Comparison of ENCODE assay signal across 8 cellular contexts in genomic region chr7:7640221-7641128, GRCh38. TPM values are rescaled to one million over a fixed set of nuclear protein-coding genes. Genes with fewer than 3 reads are reported as not detected.
DNase-seq lines count a peak whose midpoint lies in the region; ATAC-seq, FAIRE-seq and TF ChIP-seq lines count a peak whose summit lies in the region.

UMAD1 (plus strand) TSS chr7:7640752; CDS start chr7:7673372, 32,620 bp downstream.

- H3K9me3 Mint-ChIP-seq in type B pancreatic cell: no peaks in the 10 kb centered on the region

- 0% methylated on average over 29 to 68 of the region's 68 CpGs for WGBS in adrenal gland, 4 donors
- WGBS in heart left ventricle, 4 donors: 0% methylated on average over 46 to 68 of the region's 68 CpGs

- H3K27me3 Mint-ChIP-seq in type B pancreatic cell: no peaks in the 10 kb centered on the region

- intact Hi-C loops in adrenal gland (cut with DNase I) (no loop called here), heart left ventricle (cut with DNase I) (loop anchor here in 4 of 10 donors (2.0 to 10.0 kb wide), 5 partner anchors 40 to 328 kb away; partner anchors contain the start of gene GLCCI1 (in 3 of the 4))

- H3K36me3 Mint-ChIP-seq in type B pancreatic cell: peaks cover 7% of the 10 kb centered on the region

- H3K9me3 ChIP-seq in adrenal gland (replicated peaks in 1 of 3): no peaks in the 10 kb centered on the region
- H3K9me3 ChIP-seq in heart left ventricle: no peaks in the 10 kb centered on the region

- peak within 1 kb of the TSS; percentile 98 for H3K27ac Mint-ChIP-seq in type B pancreatic cell

- peak; percentile 80 for DNase-seq in GM12892 (ENCODE audit: insufficient read length)
- DNase-seq in NCI-H146 (lab: John Stamatoyannopoulos, UW): peak; percentile 99
- DNase-seq in T-helper 1 cell: peak; percentile 96 to 100 (median 98)
- peak; percentile 98 to 100 (median 99) for DNase-seq in adrenal gland
- peak; percentile 97 to 99 (median 98) for DNase-seq in heart left ventricle
- peak; percentile 100 for DNase-seq in pons (ENCODE audit: low spot score)
- DNase-seq in type B pancreatic cell (ENCODE audit: extremely low spot score, unreplicated experiment): peak; percentile 96

- peak; percentile 98 for FAIRE-seq in GM12892 (lab: Jason Lieb, UNC)

- TF ChIP-seq CTCF in adrenal gland (IDR thresholded peaks at IDR 0.05) (no peak), heart left ventricle (IDR thresholded peaks at IDR 0.05) (no peak), type B pancreatic cell (conservative IDR thresholded peaks at IDR 0.05) (no peak)

- H3K27me3 ChIP-seq in adrenal gland: no peaks in the 10 kb centered on the region
- no peaks in the 10 kb centered on the region for H3K27me3 ChIP-seq in heart left ventricle

- TF ChIP-seq POLR2A in GM12892 (IDR thresholded peaks at IDR 0.05; ENCODE audit: low read depth, low read length): peak; percentile 94
- peak; percentile 81 to 85 for TF ChIP-seq POLR2A in adrenal gland (IDR thresholded peaks at IDR 0.05)
- peak in 1 of 2 donors; percentile 65 for TF ChIP-seq POLR2A in heart left ventricle (IDR thresholded peaks at IDR 0.05)

- H3K27ac ChIP-seq in adrenal gland (peak within 1 kb of the TSS; percentile 65 to 97 (median 92)), heart left ventricle (peak within 1 kb of the TSS; percentile 4 to 93 (median 85))

- peaks cover 12% of the 10 kb centered on the region for H3K4me1 Mint-ChIP-seq in type B pancreatic cell (ENCODE audit: unreplicated experiment)

- H3K4me1 ChIP-seq in adrenal gland (replicated peaks in 1 of 2) (peaks cover 11 to 20% of the 10 kb centered on the region in 2 donors), heart left ventricle (peaks cover 0 to 22% (median 16%) of the 10 kb centered on the region in 12 donors)

- H3K36me3 ChIP-seq in adrenal gland (replicated peaks in 1 of 2): no peaks in the 10 kb centered on the region
- peaks cover 0 to 22% (median 13%) of the 10 kb centered on the region in 9 donors for H3K36me3 ChIP-seq in heart left ventricle

- H3K4me3 ChIP-seq in adrenal gland (peak within 1 kb of the TSS; percentile 74 to 85 (median 84)), heart left ventricle (peak within 1 kb of the TSS; percentile 65 to 91 (median 83))

- ATAC-seq in HG02852 (IDR thresholded peaks at IDR 0.05; ENCODE audit: unreplicated experiment) (peak; percentile 96), heart left ventricle (peak; percentile 100)

- peak within 1 kb of the TSS; percentile 97 for H3K4me3 Mint-ChIP-seq in type B pancreatic cell

RNA-seq across cellular contexts. Expression of gene UMAD1, which starts in this region (rescaled TPM):
- polyA plus RNA-seq in GM12892 (2012; ENCODE audit: missing spikeins): 9.3 TPM
- 10 to 100 TPM; 16.7 to 77.4 (median 24.4) TPM for total RNA-seq in adrenal gland
- polyA plus RNA-seq in adrenal gland: 10 to 100 TPM in 1 of 3 donors, 1 to 10 TPM in 2; 7.4 to 33.3 (median 9.0) TPM
- total RNA-seq in heart left ventricle: 10 to 100 TPM; 10.1 to 19.7 (median 15.6) TPM
- polyA plus RNA-seq in heart left ventricle: 10 to 100 TPM in 1 of 2 donors, 1 to 10 TPM in 1; 3.5 to 12.0 TPM
- total RNA-seq in type B pancreatic cell (ENCODE audit: low replicate concordance): 9.0 and 10.5 TPM in 2 replicates

Comparison
In these comparisons a context has a peak if more than half of its experiments do, and no peak if none do; other contexts are left out.
1. Peak in every context shown above with its lines: DNase-seq, ATAC-seq, H3K4me3 ChIP-seq and H3K27ac ChIP-seq.